ENCODE assay signal across 1 cellular context in the genomic region with DNA sequence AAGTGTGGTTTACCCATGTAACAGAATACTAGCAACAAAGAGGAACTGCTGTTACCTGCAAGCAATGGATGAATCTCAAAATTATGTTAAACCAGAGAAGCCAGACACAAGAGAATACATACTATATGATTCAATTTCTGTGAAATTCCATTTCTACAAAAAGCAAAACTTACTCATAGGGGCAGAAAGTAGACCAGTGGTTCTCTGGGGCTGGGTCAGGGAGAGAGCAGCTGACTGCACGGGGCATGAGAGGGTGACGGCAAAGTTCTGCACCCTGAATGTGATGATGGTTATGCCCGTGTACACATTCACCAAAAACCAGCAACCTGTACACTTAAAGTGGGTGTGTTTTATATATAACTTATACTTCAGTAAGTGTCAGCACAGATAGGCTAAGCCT.
TF ChIP-seq lines count a peak whose summit lies in the region.

No MANE protein-coding gene starts in this region.

TF ChIP-seq in K562, 482 proteins besides CTCF, POLR2A, EP300 and RAD21:
- TF ChIP-seq ZNF785 (CRISPR knock-in tag; IDR thresholded peaks at IDR 0.05): no peak
- no peak for TF ChIP-seq CHCHD3 (CRISPR knock-in tag; IDR thresholded peaks at IDR 0.05)
- TF ChIP-seq XRCC3 (IDR thresholded peaks at IDR 0.05): no peak
- no peak for TF ChIP-seq NFE2L1 (tag; IDR thresholded peaks at IDR 0.05; ENCODE audit: borderline replicate concordance, low read depth)
- no peak for TF ChIP-seq CTBP1 (IDR thresholded peaks at IDR 0.05; ENCODE audit: borderline replicate concordance)
- no peak for TF ChIP-seq NR1H2 (CRISPR knock-in tag; IDR thresholded peaks at IDR 0.05)
- no peak for TF ChIP-seq BACH1 (tag; IDR thresholded peaks at IDR 0.05)
- TF ChIP-seq RFX5 (IDR thresholded peaks at IDR 0.05; ENCODE audit: low read depth, low read length): no peak
- no peak for TF ChIP-seq ZFP36 (IDR thresholded peaks at IDR 0.05; ENCODE audit: low read depth, low read length, partially characterized antibody)
- TF ChIP-seq ZNF253 (CRISPR knock-in tag; conservative IDR thresholded peaks at IDR 0.05): no peak
- TF ChIP-seq ZNF408 (CRISPR knock-in tag; IDR thresholded peaks at IDR 0.05; ENCODE audit: low read depth): no peak
- TF ChIP-seq ZNF764 (CRISPR knock-in tag; IDR thresholded peaks at IDR 0.05; ENCODE audit: low read depth): no peak
- no peak for TF ChIP-seq FOXK1 (CRISPR knock-in tag; IDR thresholded peaks at IDR 0.05; ENCODE audit: borderline replicate concordance)
- TF ChIP-seq ZNF780A (CRISPR knock-in tag; IDR thresholded peaks at IDR 0.05): no peak
- no peak for TF ChIP-seq NCOA6 (IDR thresholded peaks at IDR 0.05)
- no peak for TF ChIP-seq TEAD4 (IDR thresholded peaks at IDR 0.05; ENCODE audit: low read length)
- TF ChIP-seq TEAD4 (CRISPR knock-in tag; IDR thresholded peaks at IDR 0.05; ENCODE audit: borderline replicate concordance): no peak
- TF ChIP-seq CBFB (CRISPR knock-in tag; IDR thresholded peaks at IDR 0.05): no peak
- no peak for TF ChIP-seq POLR2AphosphoS2 (IDR thresholded peaks at IDR 0.05; ENCODE audit: low read length)
- no peak for TF ChIP-seq ZNF766 (CRISPR knock-in tag; conservative IDR thresholded peaks at IDR 0.05)
- TF ChIP-seq RBM25 (IDR thresholded peaks at IDR 0.05; ENCODE audit: low read depth, low read length, severe bottlenecking): no peak
